10 cellular contexts compared by ENCODE assay signal in genomic region chr5:34687269-34688011, GRCh38. TPM values are rescaled to one million over a fixed set of nuclear protein-coding genes. Genes with fewer than 3 reads are reported as not detected.
DNase-seq lines count a peak whose midpoint lies in the region; ATAC-seq, FAIRE-seq and TF ChIP-seq lines count a peak whose summit lies in the region.
"Had no signal": no experiment of that assay in that cellular context is flagged by ENCODE, and none has a peak within 500 bp of the region (broad histone marks: within the 10 kb centered on the region; RNA-seq: fewer than 3 reads in every experiment).

No MANE protein-coding gene starts in this region.

- H3K4me1 ChIP-seq in uterus = peaks cover 0 to 9% of the 10 kb centered on the region in 2 donors

- peaks cover 13% of the 10 kb centered on the region for H3K36me3 Mint-ChIP-seq in mesothelial cell of epicardium

- no peaks in the 10 kb centered on the region for H3K9me3 Mint-ChIP-seq in mesothelial cell of epicardium
- H3K9me3 Mint-ChIP-seq: activated T-helper 2 cell treated with anti-CD3 and anti-CD28 coated beads, Interferon-gamma antibody, Interleukin-2, Interleukin-4, amounts not matched to agents 10 μg/mL and 5 μg/mL and 100 μg/mL, durations not matched to agents 14 hours and 24 hours and 36 hours had no signal

- H3K4me3 Mint-ChIP-seq in mesothelial cell of epicardium = no peak overlapping the region

- H3K4me1 Mint-ChIP-seq in mesothelial cell of epicardium = peaks cover 74% of the 10 kb centered on the region

- H3K27me3 ChIP-seq in bronchial epithelial cell (ENCODE audit: control insufficient read depth, insufficient read depth, low read length) (no peaks in the 10 kb centered on the region), uterus (no peaks in the 10 kb centered on the region)

- H3K27ac ChIP-seq in uterus = peak overlapping the region; percentile 83 to 84

- no peak for TF ChIP-seq POLR2A in uterus (IDR thresholded peaks at IDR 0.05)

- no peaks in the 10 kb centered on the region for H3K9me3 ChIP-seq in uterus

- intact Hi-C loops in uterus (cut with DNase I; ENCODE audit: low total_unique reads) = no loop called here

- FAIRE-seq in bronchial epithelial cell (lab: Jason Lieb, UNC) = no peak

- H3K36me3 ChIP-seq in bronchial epithelial cell (ENCODE audit: control insufficient read depth, insufficient read depth, low read length) (peaks cover 11% of the 10 kb centered on the region), uterus (no peaks in the 10 kb centered on the region)

- no peak for TF ChIP-seq CTCF in bronchial epithelial cell (IDR thresholded peaks at IDR 0.05; ENCODE audit: insufficient read depth, low read length, severe bottlenecking)
- no peak for TF ChIP-seq CTCF in mesothelial cell of epicardium (IDR thresholded peaks at IDR 0.05; ENCODE audit: unreplicated experiment)
- TF ChIP-seq CTCF in uterus (IDR thresholded peaks at IDR 0.05) = no peak

- no peak for ATAC-seq in GM21423 (IDR thresholded peaks at IDR 0.05; ENCODE audit: unreplicated experiment)

- H3K4me3 ChIP-seq in bronchial epithelial cell (ENCODE audit: low read depth, low read length) (no peak overlapping the region), uterus (peak overlapping the region in 1 of 2 donors; percentile 9)

- no peaks in the 10 kb centered on the region for H3K27me3 Mint-ChIP-seq in mesothelial cell of epicardium (ENCODE audit: low read depth)

- peak overlapping the region; percentile 95 for H3K27ac Mint-ChIP-seq in mesothelial cell of epicardium
- H3K27ac Mint-ChIP-seq: activated T-helper 2 cell treated with anti-CD3 and anti-CD28 coated beads, Interferon-gamma antibody, Interleukin-2, Interleukin-4, amounts not matched to agents 10 μg/mL and 5 μg/mL and 100 μg/mL, durations not matched to agents 14 hours and 24 hours and 36 hours had no signal

- peak; percentile 23 for DNase-seq in DMS53 (lab: John Stamatoyannopoulos, UW)
- DNase-seq in DMS53 treated with DMSO at 0.1 percent for 48 hours (lab: John Stamatoyannopoulos, UW; ENCODE audit: unreplicated experiment) = no peak
- peak; percentile 73 for DNase-seq in bronchial epithelial cell (ENCODE audit: low read depth)
- DNase-seq in mesothelial cell of epicardium (ENCODE audit: low spot score in 2 of 2, unreplicated experiment in 2 of 2) = no peak
- DNase-seq in uterus = peak in 1 of 2 donors; percentile 65
- no peak for DNase-seq in HT-29 (ENCODE audit: low spot score)
- no peak for DNase-seq in NCI-H1092 treated with DMSO at 0.1 percent for 48 hours (lab: John Stamatoyannopoulos, UW)
- DNase-seq: GF-D8 had no signal

RNA-seq across cellular contexts. Expression of gene RAI14, which starts 31.3 kb away (rescaled TPM):
- total RNA-seq in bronchial epithelial cell (28.8 and 60.0 TPM in 2 replicates), mesothelial cell of epicardium (117 to 134 TPM (median 120 TPM) in 3 replicates), uterus (100 to 1,000 TPM in 2 of 4 donors, 10 to 100 TPM in 2; 32.4 to 264 (median 117) TPM)
- total RNA-seq in HT-29 (2014; rRNA removed; shearing (Covaris generic)) = 27.2 and 36.3 TPM in 2 replicates

Comparison
In these comparisons a context has a peak if more than half of its experiments do, and no peak if none do; other contexts are left out.
1. DNase-seq: peak in DMS53 (single experiment) and bronchial epithelial cell (single experiment); none in DMS53 treated with DMSO at 0.1 percent for 48 hours (single experiment), mesothelial cell of epicardium (0 of 2), HT-29 (single experiment) and NCI-H1092 treated with DMSO at 0.1 percent for 48 hours (single experiment).